Comparison of ENCODE assay signal across 22 cellular contexts in genomic region chr14:74202113-74202512, GRCh38. TPM values are rescaled to one million over a fixed set of nuclear protein-coding genes. Genes with fewer than 3 reads are reported as not detected.
A peak's percentile ranks its signal among the peaks of the same experiment; 100 is the strongest.
DNase-seq lines count a peak whose midpoint lies in the region; ATAC-seq, FAIRE-seq and TF ChIP-seq lines count a peak whose summit lies in the region.
"Had no signal": no experiment of that assay in that cellular context is flagged by ENCODE, and none has a peak within 500 bp of the region (broad histone marks: within the 10 kb centered on the region; RNA-seq: fewer than 3 reads in every experiment).

No MANE protein-coding gene starts in this region.

- in situ Hi-C loops in KBM-7 (cut with MboI; ENCODE audit: low pct_unique_long_range_greater_than_20kb, low sequenced_read_pairs) = no loop called here
- in situ Hi-C loops in GM12878 (cut with MboI) = no loop called here

- RAD21 ChIA-PET in GM12878 (lab: Charles Lee; ENCODE audit: unreplicated experiment) = no interaction called here

- CTCF ChIA-PET in CD8-positive, alpha-beta T cell (lab: Charles Lee) = no interaction called here
- CTCF ChIA-PET in GM12878 (lab: Yijun Ruan, JAX) = interaction anchor here (1.2 kb wide), 2 partner anchors 8 to 17 kb away, joined by 3 to 4 read pairs; no protein-coding TSS in a partner anchor

- no peak overlapping the region for H3K9ac ChIP-seq in GM12878 (ENCODE audit: control insufficient read depth, insufficient read depth, low read length)
- H3K9ac ChIP-seq: BLaER1 treated with 17β-estradiol and CSF1 and Interleukin-3, amounts not matched to agents 10 nM and 100 nM had no signal

- peak overlapping the region; percentile 9 for H3K27ac Mint-ChIP-seq in CD8-positive, alpha-beta T cell
- H3K27ac Mint-ChIP-seq in stimulated activated naive CD8-positive, alpha-beta T cell treated with anti-CD3 and anti-CD28 coated beads, Interleukin-15, amount 100 ng/mL, for 72 hours = no peak overlapping the region
- H3K27ac Mint-ChIP-seq: CD4-positive, CD25-positive, alpha-beta regulatory T cell; GM23338; H9; IgD-negative memory B cell had no signal

- no peak for DNase-seq in CD8-positive, alpha-beta T cell
- DNase-seq in KBM-7 (peak; percentile 21), OCI-M1 (lab: John Stamatoyannopoulos, UW) (peak; percentile 24), GM12878 (ENCODE audit: low read depth, low spot score) (no peak), epidermal melanocyte (ENCODE audit: insufficient read length, low spot score) (no peak), NCI-H1092 treated with DMSO at 0.1 percent for 48 hours (lab: John Stamatoyannopoulos, UW) (no peak)
- DNase-seq in stimulated activated naive CD8-positive, alpha-beta T cell treated with anti-CD3 and anti-CD28 coated beads, Interleukin-15, amount 100 ng/mL, for 72 hours = no peak
- DNase-seq: ACHN; Calu3; CD4-positive, CD25-positive, alpha-beta regulatory T cell; DMS153; DMS79 treated with DMSO at 0.1 percent for 48 hours; EL; H9 had no signal

- no peak for FAIRE-seq in GM12878 (lab: Jason Lieb, UNC)
- FAIRE-seq: G401.6, GM18507 had no signal

- H3K4me2 ChIP-seq in GM12878 (ENCODE audit: control insufficient read depth, insufficient read depth) = no peak overlapping the region
- H3K4me2 ChIP-seq: BLaER1 treated with 17β-estradiol and CSF1 and Interleukin-3, amounts not matched to agents 10 nM and 100 nM; GM23338 had no signal

- ATAC-seq in CD8-positive, alpha-beta T cell = no peak
- ATAC-seq in GM12878 (peak; percentile 55), GM18907 (IDR thresholded peaks at IDR 0.05; ENCODE audit: unreplicated experiment) (no peak)
- ATAC-seq in stimulated activated naive CD8-positive, alpha-beta T cell treated with anti-CD3 and anti-CD28 coated beads, Interleukin-15, amount 100 ng/mL, for 72 hours = no peak
- ATAC-seq: GM23338 had no signal

- no TSS peak for BruUV-seq in GM12878 (replicated peaks; lab: Mats Ljungman, UMichigan)

- H2AFZ ChIP-seq in GM12878 (ENCODE audit: control insufficient read depth, low read depth, low read length) = no peak overlapping the region
- H2AFZ ChIP-seq: GM23338 had no signal

- H3K4me3 Mint-ChIP-seq in CD8-positive, alpha-beta T cell = no peak overlapping the region
- H3K4me3 Mint-ChIP-seq in stimulated activated naive CD8-positive, alpha-beta T cell treated with anti-CD3 and anti-CD28 coated beads, Interleukin-15, amount 100 ng/mL, for 72 hours = no peak overlapping the region
- H3K4me3 Mint-ChIP-seq: CD4-positive, CD25-positive, alpha-beta regulatory T cell; GM23338; H9; IgD-negative memory B cell had no signal

- H3K36me3 Mint-ChIP-seq in CD8-positive, alpha-beta T cell = peaks cover 53% of the 10 kb centered on the region

- no peaks in the 10 kb centered on the region for H3K9me3 ChIP-seq in CD8-positive, alpha-beta T cell (ENCODE audit: low read length)
- H3K9me3 ChIP-seq in GM12878 (replicated peaks; ENCODE audit: control insufficient read depth, insufficient read depth, low read length) = no peaks in the 10 kb centered on the region
- H3K9me3 ChIP-seq: BLaER1 treated with 17β-estradiol and CSF1 and Interleukin-3, amounts not matched to agents 10 nM and 100 nM had no signal

- TF ChIP-seq EP300 in GM12878 (IDR thresholded peaks at IDR 0.05; ENCODE audit: borderline replicate concordance in 1 of 2, control insufficient read depth in 1 of 2, low read depth in 2 of 2, low read length in 2 of 2) = no peak

- POLR2A ChIA-PET in CD8-positive, alpha-beta T cell (lab: Charles Lee) = no interaction called here
- POLR2A ChIA-PET in GM12878 (lab: Charles Lee) = no interaction called here

- H3K36me3 ChIP-seq in CD8-positive, alpha-beta T cell (ENCODE audit: insufficient read depth, low read length) = no peaks in the 10 kb centered on the region
- H3K36me3 ChIP-seq in GM12878 (ENCODE audit: control insufficient read depth in 2 of 2, insufficient read depth in 2 of 2, low read length in 1 of 2) = peaks cover 3 to 12% of the 10 kb centered on the region in 2 experiments

- no peaks in the 10 kb centered on the region for H3K27me3 ChIP-seq in CD8-positive, alpha-beta T cell (ENCODE audit: insufficient read depth, low read length)
- H3K27me3 ChIP-seq in GM12878 (replicated peaks in 1 of 2; ENCODE audit: control insufficient read depth in 2 of 2, insufficient read depth in 2 of 2, low read length in 1 of 2) = no peaks in the 10 kb centered on the region
- H3K27me3 ChIP-seq: BLaER1 treated with 17β-estradiol and CSF1 and Interleukin-3, amounts not matched to agents 10 nM and 100 nM had no signal

- TF ChIP-seq POLR2A in GM12878 (IDR thresholded peaks at IDR 0.05; ENCODE audit: low read depth, low read length) = no peak

- no peak for TF ChIP-seq CTCF in CD8-positive, alpha-beta T cell (IDR thresholded peaks at IDR 0.05)
- TF ChIP-seq CTCF in GM12878 (IDR thresholded peaks at IDR 0.05 in 2 of 3, conservative IDR thresholded peaks at IDR 0.05 in 1 of 3; ENCODE audit: control insufficient read depth in 2 of 3, extremely low read depth in 1 of 3, insufficient read depth in 1 of 3, low read depth in 3 of 3, low read length in 3 of 3) = no peak

- H3K9me3 Mint-ChIP-seq in CD8-positive, alpha-beta T cell = no peaks in the 10 kb centered on the region
- no peaks in the 10 kb centered on the region for H3K9me3 Mint-ChIP-seq in stimulated activated naive CD8-positive, alpha-beta T cell treated with anti-CD3 and anti-CD28 coated beads, Interleukin-15, amount 100 ng/mL, for 72 hours
- H3K9me3 Mint-ChIP-seq: CD4-positive, CD25-positive, alpha-beta regulatory T cell; GM23338; H9; IgD-negative memory B cell had no signal

- intact Hi-C loops in CD8-positive, alpha-beta T cell (cut with DNase I, micrococcal nuclease) = no loop called here
- intact Hi-C loops in GM12878 (cut with micrococcal nuclease; ENCODE audit: unreplicated experiment) = no loop called here

- H3K4me1 Mint-ChIP-seq in CD8-positive, alpha-beta T cell (ENCODE audit: low read depth) = no peaks in the 10 kb centered on the region
- no peaks in the 10 kb centered on the region for H3K4me1 Mint-ChIP-seq in stimulated activated naive CD8-positive, alpha-beta T cell treated with anti-CD3 and anti-CD28 coated beads, Interleukin-15, amount 100 ng/mL, for 72 hours
- H3K4me1 Mint-ChIP-seq: CD4-positive, CD25-positive, alpha-beta regulatory T cell; GM23338; H9 had no signal

- no peaks in the 10 kb centered on the region for H3K27me3 Mint-ChIP-seq in CD8-positive, alpha-beta T cell (ENCODE audit: low read depth)
- no peaks in the 10 kb centered on the region for H3K27me3 Mint-ChIP-seq in stimulated activated naive CD8-positive, alpha-beta T cell treated with anti-CD3 and anti-CD28 coated beads, Interleukin-15, amount 100 ng/mL, for 72 hours
- H3K27me3 Mint-ChIP-seq: CD4-positive, CD25-positive, alpha-beta regulatory T cell; IgD-negative memory B cell had no signal

- H3K27ac ChIP-seq in CD8-positive, alpha-beta T cell (ENCODE audit: low read depth, low read length) = no peak overlapping the region
- H3K27ac ChIP-seq in GM12878 (ENCODE audit: control insufficient read depth, insufficient read depth) = no peak overlapping the region
- H3K27ac ChIP-seq: BLaER1 treated with 17β-estradiol and CSF1 and Interleukin-3, amounts not matched to agents 10 nM and 100 nM had no signal

- H4K20me1 ChIP-seq in GM12878 (ENCODE audit: control insufficient read depth, insufficient read depth) = no peaks in the 10 kb centered on the region
- H4K20me1 ChIP-seq: BLaER1 treated with 17β-estradiol and CSF1 and Interleukin-3, amounts not matched to agents 10 nM and 100 nM had no signal

- H3K4me1 ChIP-seq in CD8-positive, alpha-beta T cell (ENCODE audit: insufficient read depth, low read length) = no peaks in the 10 kb centered on the region
- H3K4me1 ChIP-seq in GM12878 (ENCODE audit: control insufficient read depth, insufficient read depth, low read length) = no peaks in the 10 kb centered on the region

- SMC1A ChIA-PET in GM12878 (lab: Charles Lee; ENCODE audit: uncharacterized antibody, unreplicated experiment) = interaction anchor here (1.4 kb wide), 1 partner anchor 9 kb away, joined by 3 read pairs; no protein-coding TSS in a partner anchor

- H3K4me3 ChIP-seq in CD8-positive, alpha-beta T cell (ENCODE audit: low read depth, low read length) = no peak overlapping the region
- H3K4me3 ChIP-seq in GM12878 = no peak overlapping the region
- H3K4me3 ChIP-seq: BLaER1 treated with 17β-estradiol and CSF1 and Interleukin-3, amounts not matched to agents 10 nM and 100 nM; GM23338 had no signal

- TF ChIP-seq RAD21 in GM12878 (IDR thresholded peaks at IDR 0.05; ENCODE audit: insufficient read depth, low read depth, low read length) = no peak

- no peaks in the 10 kb centered on the region for H3K79me2 ChIP-seq in GM12878 (ENCODE audit: control insufficient read depth, insufficient read depth, low read length)

TF ChIP-seq in GM12878, 131 proteins besides CTCF, POLR2A, EP300 and RAD21 (continues in another document):
- TF ChIP-seq SPI1 (IDR thresholded peaks at IDR 0.05; ENCODE audit: borderline replicate concordance, insufficient read depth, low read depth, low read length) = peak; percentile 59; the same call in 1 of the 2 replicates

RNA-seq across cellular contexts. Expression of gene VSX2, which starts 37.1 kb away (rescaled TPM):
- not detected for total RNA-seq in CD8-positive, alpha-beta T cell
- not detected in 2 replicates for total RNA-seq in GM12878 (2013; cell fraction: nucleolus; rRNA removed)
- total RNA-seq in GM12878 (2014; rRNA removed) = not detected in 2 replicates
- total RNA-seq in GM12878 (2014; rRNA removed; fragmentation: Illumina TruSeq; extraction: Trizol) = not detected in 2 replicates
- not detected in 2 replicates for total RNA-seq in GM12878 (2021)
- not detected for polyA plus RNA-seq in GM12878 (2011; ENCODE audit: low read depth)
- polyA plus RNA-seq in GM12878 (2011; rRNA removed) = 0.04 TPM in 1 of 2 replicates, not detected in the other
- polyA plus RNA-seq in GM12878 (2011; cell fraction: cytosol; rRNA removed) = 0.09 and 0.10 TPM in 2 replicates
- polyA plus RNA-seq in GM12878 (2011; cell fraction: nucleus; rRNA removed) = 0.04 TPM in 1 of 2 replicates, not detected in the other
- 0.03 TPM in 1 of 2 replicates, not detected in the other for polyA plus RNA-seq in GM12878 (2012)
- polyA plus RNA-seq in GM12878 (2014; fragmentation: Illumina TruSeq; extraction: Trizol) = not detected in 2 replicates
- polyA plus RNA-seq in GM12878 (2014; fragmentation: Nextera tagmentation; extraction: Ambion mirVana) = not detected
- polyA plus RNA-seq in GM12878 (2014; rRNA removed) = 0.05 TPM in 1 of 2 replicates, not detected in the other
- polyA plus RNA-seq in GM12878 (2016; fragmentation: Nextera tagmentation; extraction: Ambion mirVana) = under 1 TPM in 1 of 2 experiments, not detected in 1; 0.05 TPM
- polyA minus RNA-seq in GM12878 (2011; rRNA and poly(A)+ RNA removed) = 0.10 TPM in 1 of 2 replicates, not detected in the other
- polyA minus RNA-seq in GM12878 (2011; cell fraction: cytosol; rRNA and poly(A)+ RNA removed) = not detected in 2 replicates
- polyA minus RNA-seq in GM12878 (2011; cell fraction: nucleus; rRNA and poly(A)+ RNA removed) = not detected in 2 replicates
- total RNA-seq: A172; Calu3; CD4-positive, CD25-positive, alpha-beta regulatory T cell; H9; HT1080 had no signal
- polyA plus RNA-seq: IgD-negative memory B cell had no signal

Comparison
In these comparisons a context has a peak if more than half of its experiments do, and no peak if none do; other contexts are left out.
1. DNase-seq: peak in KBM-7 (single experiment) and OCI-M1 (single experiment); none in CD8-positive, alpha-beta T cell (0 of 7), GM12878 (single experiment), epidermal melanocyte (single experiment), stimulated activated naive CD8-positive, alpha-beta T cell treated with anti-CD3 and anti-CD28 coated beads, Interleukin-15, amount 100 ng/mL, for 72 hours (0 of 2) and NCI-H1092 treated with DMSO at 0.1 percent for 48 hours (single experiment).